ENCODE assay signal across 18 cellular contexts in genomic region chr1:1071486-1072298, GRCh38. TPM values are rescaled to one million over a fixed set of nuclear protein-coding genes. Genes with fewer than 3 reads are reported as not detected.
DNase-seq lines count a peak whose midpoint lies in the region; ATAC-seq lines count a peak whose summit lies in the region.
"Had no signal": no experiment of that assay in that cellular context is flagged by ENCODE, and none has a peak within 500 bp of the region (broad histone marks: within the 10 kb centered on the region; RNA-seq: fewer than 3 reads in every experiment).

No MANE protein-coding gene starts in this region.

- H3K27ac ChIP-seq in BLaER1 (no peak overlapping the region; the same call in 1 of the 2 replicates), epithelial cell of prostate (peak overlapping the region; percentile 80), neuronal stem cell (replicated peaks; ENCODE audit: low read length) (no peak overlapping the region)
- no peak overlapping the region for H3K27ac ChIP-seq in BLaER1 treated with 17β-estradiol and CSF1 and Interleukin-3, amounts not matched to agents 10 nM and 100 nM

- no peak overlapping the region for H4K91ac ChIP-seq in neuronal stem cell (ENCODE audit: low read depth, low read length, poor library complexity)

- peak overlapping the region; percentile 41 for H2BK12ac ChIP-seq in neuronal stem cell (ENCODE audit: low read length)

- no peak overlapping the region for H3K9ac ChIP-seq in BLaER1
- no peak overlapping the region; a peak in 1 of 22 replicates for H3K9ac ChIP-seq in BLaER1 treated with 17β-estradiol and CSF1 and Interleukin-3, amounts not matched to agents 10 nM and 100 nM
- H3K9ac ChIP-seq in neuronal stem cell (ENCODE audit: low read depth, low read length, poor library complexity): no peak overlapping the region

- DNase-seq in epithelial cell of prostate (ENCODE audit: low read depth, low spot score): no peak
- no peak for DNase-seq in neuronal stem cell (ENCODE audit: low spot score)
- DNase-seq in activated gamma-delta T cell (lab: John Stamatoyannopoulos, UW): no peak
- DNase-seq in NCI-H146 (lab: John Stamatoyannopoulos, UW): no peak
- DNase-seq: CD8-positive, alpha-beta T cell; GOT3; Karpas-422; NCI-H187; NCI-H2227 treated with DMSO at 0.1 percent for 48 hours; NCI-H510A; NCI-H748 treated with DMSO at 0.1 percent for 48 hours had no signal

- no peak overlapping the region for H2AFZ ChIP-seq in neuronal stem cell (ENCODE audit: low read length)

- H2BK5ac ChIP-seq in neuronal stem cell (ENCODE audit: low read length): no peak overlapping the region

- H3K4ac ChIP-seq in neuronal stem cell (ENCODE audit: low read length): no peak overlapping the region

- H3K4me3 ChIP-seq in BLaER1 (no peak overlapping the region), neuronal stem cell (ENCODE audit: low read length in 2 of 2) (no peak overlapping the region)
- H3K4me3 ChIP-seq in BLaER1 treated with 17β-estradiol and CSF1 and Interleukin-3, amounts not matched to agents 10 nM and 100 nM: no peak overlapping the region

- H3K18ac ChIP-seq in neuronal stem cell (ENCODE audit: low read length): no peak overlapping the region

- H3K27me3 ChIP-seq in BLaER1 (peaks cover 25% of the 10 kb centered on the region), neuronal stem cell (ENCODE audit: control insufficient read depth in 3 of 3, insufficient read depth in 3 of 3, low read depth in 1 of 3, low read length in 3 of 3) (peaks cover 2 to 72% (median 18%) of the 10 kb centered on the region in 3 experiments)
- peaks cover 23 to 45% (median 34%) of the 10 kb centered on the region in 11 experiments for H3K27me3 ChIP-seq in BLaER1 treated with 17β-estradiol and CSF1 and Interleukin-3, amounts not matched to agents 10 nM and 100 nM

- no peak for ATAC-seq in activated CD4-positive, CD25-positive, alpha-beta regulatory T cell treated with anti-CD3 and anti-CD28 coated beads, Interleukin-2, amount 50 U/mL, for 24 hours
- ATAC-seq: CD8-positive, alpha-beta T cell; Panc1; SK-N-SH treated with all-trans-retinoic acid at 6 μM for 48 hours had no signal

- H4K8ac ChIP-seq in neuronal stem cell (ENCODE audit: low read depth, low read length): no peak overlapping the region

- H3K23ac ChIP-seq in neuronal stem cell (ENCODE audit: low read depth, low read length, poor library complexity): no peak overlapping the region

- H3K14ac ChIP-seq in neuronal stem cell (ENCODE audit: low read length): peak overlapping the region; percentile 56

- peaks cover 29% of the 10 kb centered on the region for H4K20me1 ChIP-seq in BLaER1
- H4K20me1 ChIP-seq in BLaER1 treated with 17β-estradiol and CSF1 and Interleukin-3, amounts not matched to agents 10 nM and 100 nM: peaks cover 0 to 43% (median 28%) of the 10 kb centered on the region in 11 experiments; a peak in 17 of 22 replicates

- peak overlapping the region; percentile 28 for H2AK5ac ChIP-seq in neuronal stem cell (ENCODE audit: low read depth, low read length)

- no peaks in the 10 kb centered on the region for H3K9me3 ChIP-seq in BLaER1
- H3K9me3 ChIP-seq in BLaER1 treated with 17β-estradiol and CSF1 and Interleukin-3, amounts not matched to agents 10 nM and 100 nM (replicated peaks in 1 of 11): no peaks in the 10 kb centered on the region
- no peaks in the 10 kb centered on the region for H3K9me3 ChIP-seq in neuronal stem cell (replicated peaks in 1 of 2; ENCODE audit: control insufficient read depth in 2 of 2, insufficient read depth in 1 of 2, low read depth in 1 of 2, low read length in 2 of 2)

- no peaks in the 10 kb centered on the region for H3K36me3 ChIP-seq in BLaER1
- H3K36me3 ChIP-seq in BLaER1 treated with 17β-estradiol and CSF1 and Interleukin-3, amounts not matched to agents 10 nM and 100 nM: no peaks in the 10 kb centered on the region
- no peaks in the 10 kb centered on the region for H3K36me3 ChIP-seq in neuronal stem cell (replicated peaks in 1 of 2; ENCODE audit: control insufficient read depth in 2 of 2, insufficient read depth in 2 of 2, low read length in 2 of 2)

- H2BK120ac ChIP-seq in neuronal stem cell (ENCODE audit: low read depth, low read length): no peak overlapping the region

- H3K4me2 ChIP-seq in BLaER1: peak overlapping the region; percentile 98
- peak overlapping the region in 9 of 11 experiments; percentile 92 to 99 (median 98); a peak in 15 of 22 replicates for H3K4me2 ChIP-seq in BLaER1 treated with 17β-estradiol and CSF1 and Interleukin-3, amounts not matched to agents 10 nM and 100 nM
- no peak overlapping the region for H3K4me2 ChIP-seq in neuronal stem cell (ENCODE audit: insufficient read depth, low read length, poor library complexity, severe bottlenecking)

- peaks cover 7% of the 10 kb centered on the region for H3K79me1 ChIP-seq in neuronal stem cell (ENCODE audit: low read depth, low read length)

- peaks cover 53% of the 10 kb centered on the region for H3K4me1 ChIP-seq in BLaER1
- peaks cover 18 to 53% (median 45%) of the 10 kb centered on the region in 10 experiments for H3K4me1 ChIP-seq in BLaER1 treated with 17β-estradiol and CSF1 and Interleukin-3, amounts not matched to agents 10 nM and 100 nM
- H3K4me1 ChIP-seq in neuronal stem cell (ENCODE audit: control insufficient read depth in 2 of 2, insufficient read depth in 1 of 2, low read depth in 1 of 2, low read length in 2 of 2): peaks cover 16 to 17% of the 10 kb centered on the region in 2 donors

- no CpG with 5 or more reads among the region's 56 CpGs for WGBS in neuronal stem cell (ENCODE audit: extremely low coverage in 2 of 2, insufficient read length in 2 of 2, insufficient replicate concordance in 1 of 2), 2 donors

- peak overlapping the region; percentile 85 for H2BK15ac ChIP-seq in neuronal stem cell (ENCODE audit: low read length)

RNA-seq across cellular contexts. Expression of gene RNF223, which starts 2.4 kb away (rescaled TPM):
- 0.03 TPM for polyA plus RNA-seq in neuronal stem cell (2013, experiment 1 of 2)
- 0.01 TPM for polyA plus RNA-seq in neuronal stem cell (2013, experiment 2 of 2)
- polyA plus RNA-seq: BJ, IgD-negative memory B cell had no signal

RNA-seq across cellular contexts. Expression of gene C1orf159, which starts 44.2 kb away (rescaled TPM):
- 12.3 TPM for polyA plus RNA-seq in neuronal stem cell (2013, experiment 1 of 2)
- polyA plus RNA-seq in neuronal stem cell (2013, experiment 2 of 2): 11.7 TPM

RNA-seq across cellular contexts. Expression of gene AGRN, which starts 51.8 kb away (rescaled TPM):
- 79.8 TPM for polyA plus RNA-seq in neuronal stem cell (2013, experiment 1 of 2)
- polyA plus RNA-seq in neuronal stem cell (2013, experiment 2 of 2): 78.9 TPM

RNA-seq across cellular contexts. Expression of gene ISG15, which starts 58.4 kb away (rescaled TPM):
- 44.0 TPM for polyA plus RNA-seq in neuronal stem cell (2013, experiment 1 of 2)
- 44.5 TPM for polyA plus RNA-seq in neuronal stem cell (2013, experiment 2 of 2)
